Comparison of ENCODE assay signal across 8 cellular contexts in the genomic region with DNA sequence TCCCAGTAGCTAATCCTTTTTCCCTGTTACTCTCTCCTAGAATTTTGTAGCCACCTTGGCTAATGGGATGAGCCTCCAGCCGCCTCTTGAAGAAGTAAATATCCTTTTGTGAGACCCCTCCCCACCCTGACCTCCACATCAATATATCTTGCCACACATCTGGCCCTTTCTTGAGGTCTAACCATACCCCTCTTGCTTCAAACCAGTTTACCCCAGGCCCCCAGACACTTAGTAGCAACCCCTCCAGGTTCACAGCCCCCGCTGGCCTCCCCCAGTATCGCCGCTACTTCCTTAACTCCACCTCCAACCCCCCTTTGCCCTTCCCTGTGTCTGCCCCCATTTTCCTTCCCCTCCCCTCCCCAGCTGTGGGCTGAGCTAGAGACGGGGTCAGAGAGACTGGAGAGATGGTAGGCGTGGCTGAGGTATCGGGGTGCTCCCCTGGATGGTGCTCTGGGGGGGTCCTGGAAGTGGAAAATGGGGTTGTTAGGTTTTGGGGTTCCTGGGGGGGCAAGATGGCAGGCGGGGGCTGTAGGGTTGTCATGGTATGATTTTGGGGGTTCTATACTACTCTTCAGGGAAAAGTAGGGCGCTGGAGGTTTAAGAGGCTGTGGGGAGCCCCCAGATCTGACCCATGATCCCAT. TPM values are rescaled to one million over a fixed set of nuclear protein-coding genes. Genes with fewer than 3 reads are reported as not detected.
A peak's percentile ranks its signal among the peaks of the same experiment; 100 is the strongest.
DNase-seq lines count a peak whose midpoint lies in the region; FAIRE-seq and TF ChIP-seq lines count a peak whose summit lies in the region.

No MANE protein-coding gene starts in this region.

- peaks cover 38% of the 10 kb centered on the region for H3F3A ChIP-seq in MM.1S (ENCODE audit: insufficient read depth, low read length)

- TF ChIP-seq CTCF in MM.1S (IDR thresholded peaks at IDR 0.05; ENCODE audit: low read length) (no peak), coronary artery (IDR thresholded peaks at IDR 0.05) (no peak), neutrophil (IDR thresholded peaks at IDR 0.05) (no peak)

- H3K36me3 Mint-ChIP-seq in CD4-positive, alpha-beta memory T cell = peaks cover 21 to 36% of the 10 kb centered on the region in 2 donors

- peaks cover 20% of the 10 kb centered on the region for H3K36me3 ChIP-seq in CD4-positive, alpha-beta memory T cell (ENCODE audit: insufficient read depth, low read length)
- H3K36me3 ChIP-seq in MM.1S (replicated peaks; ENCODE audit: insufficient read depth, low read length) (peaks cover 6% of the 10 kb centered on the region), neutrophil (peaks cover 11% of the 10 kb centered on the region)

- H3K9me2 ChIP-seq in MM.1S (replicated peaks; ENCODE audit: insufficient read depth, low read length) = no peaks in the 10 kb centered on the region

- peak overlapping the region in 4 of 8 donors; percentile 17 to 43 (median 34) for H3K4me3 Mint-ChIP-seq in CD4-positive, alpha-beta memory T cell

- H3K9me3 ChIP-seq in CD4-positive, alpha-beta memory T cell (ENCODE audit: control insufficient read depth in 1 of 2, low read length in 2 of 2) = no peaks in the 10 kb centered on the region
- no peaks in the 10 kb centered on the region for H3K9me3 ChIP-seq in MM.1S (replicated peaks; ENCODE audit: insufficient read depth, low read length)
- no peaks in the 10 kb centered on the region for H3K9me3 ChIP-seq in neutrophil

- H3K9me3 Mint-ChIP-seq in CD4-positive, alpha-beta memory T cell = no peaks in the 10 kb centered on the region

- POLR2A ChIA-PET in CD4-positive, alpha-beta memory T cell (lab: Charles Lee; ENCODE audit: partially characterized antibody) = interaction anchor here (0.6 to 6.7 kb wide), 8 partner anchors 8 to 623 kb away, joined by 3 to 125 read pairs (median 4); a partner anchor contains a TSS

- DNase-seq in CD4-positive, alpha-beta memory T cell = no peak
- DNase-seq in MM.1S (no peak), coronary artery (ENCODE audit: low spot score) (no peak), GM03348 (ENCODE audit: low spot score) (no peak), RCC 7860 (ENCODE audit: low spot score) (no peak), HuH-7.5 (ENCODE audit: low spot score) (no peak)
- no peak for DNase-seq in stimulated activated CD4-positive, alpha-beta T cell treated with anti-CD3 and anti-CD28 coated beads, Interleukin-2, amount 100 ng/mL, for 48 hours

- peak overlapping the region; percentile 73; the same call in 1 of the 2 replicates for H3K4me2 ChIP-seq in MM.1S (ENCODE audit: low read depth, low read length)

- H3K9ac ChIP-seq in MM.1S (ENCODE audit: low read length) = peak overlapping the region; percentile 18; the same call in 1 of the 2 replicates

- H3K4me1 Mint-ChIP-seq in CD4-positive, alpha-beta memory T cell = peaks cover 16 to 52% (median 29%) of the 10 kb centered on the region in 4 donors

- no peak overlapping the region for H3K4me3 ChIP-seq in CD4-positive, alpha-beta memory T cell (ENCODE audit: low read length in 2 of 2)
- H3K4me3 ChIP-seq in MM.1S (ENCODE audit: low read length) (no peak overlapping the region; the same call in 1 of the 2 replicates), coronary artery (peak overlapping the region; percentile 49), neutrophil (ENCODE audit: low read depth in 1 of 2, low read length in 1 of 2) (peak overlapping the region; percentile 58 to 63)

- H3K27ac ChIP-seq in CD4-positive, alpha-beta memory T cell (ENCODE audit: low read depth, low read length) = peak overlapping the region; percentile 44
- H3K27ac ChIP-seq in MM.1S (ENCODE audit: low read length) = no peak overlapping the region
- H3K27ac ChIP-seq in coronary artery = peak overlapping the region; percentile 29 to 74
- H3K27ac ChIP-seq in neutrophil = no peak overlapping the region

- peaks cover 9% of the 10 kb centered on the region; the same call in 1 of the 2 replicates for H4K20me1 ChIP-seq in MM.1S (ENCODE audit: insufficient read depth, low read length)

- H3K27ac Mint-ChIP-seq in CD4-positive, alpha-beta memory T cell = peak overlapping the region; percentile 57 to 86 (median 70)

- H3K4me1 ChIP-seq in CD4-positive, alpha-beta memory T cell (ENCODE audit: insufficient read depth, low read length) = peaks cover 42% of the 10 kb centered on the region
- peaks cover 16% of the 10 kb centered on the region for H3K4me1 ChIP-seq in MM.1S (ENCODE audit: low read length)
- H3K4me1 ChIP-seq in neutrophil (ENCODE audit: control insufficient read depth in 1 of 2, insufficient read depth in 1 of 2, low read depth in 1 of 2, low read length in 1 of 2) = peaks cover 26 to 33% of the 10 kb centered on the region in 2 experiments

- no peak for FAIRE-seq in RCC 7860 (lab: Jason Lieb, UNC)

- no peaks in the 10 kb centered on the region for H3K27me3 Mint-ChIP-seq in CD4-positive, alpha-beta memory T cell

- CTCF ChIA-PET in CD4-positive, alpha-beta memory T cell (lab: Charles Lee; ENCODE audit: partially characterized antibody) = interaction anchor here (0.7 to 2.2 kb wide), 7 partner anchors 38 to 660 kb away, joined by 3 to 8 read pairs (median 5); a partner anchor contains a TSS

- intact Hi-C loops in CD4-positive, alpha-beta memory T cell (cut with micrococcal nuclease) = loop anchor here (1.0 to 5.0 kb wide), 6 partner anchors 174 to 303 kb away; a partner anchor contains a TSS

- H2AFZ ChIP-seq in MM.1S (ENCODE audit: low read length) = no peak overlapping the region

- H3K79me2 ChIP-seq in MM.1S (ENCODE audit: low read length) = peaks cover 59% of the 10 kb centered on the region

- H3K27me3 ChIP-seq in CD4-positive, alpha-beta memory T cell (ENCODE audit: insufficient read depth, low read length) = no peaks in the 10 kb centered on the region
- no peaks in the 10 kb centered on the region for H3K27me3 ChIP-seq in MM.1S (replicated peaks; ENCODE audit: insufficient read depth, low read length)
- no peaks in the 10 kb centered on the region for H3K27me3 ChIP-seq in neutrophil

RNA-seq across cellular contexts. Expression of a gene that starts 2.9 kb away (rescaled TPM):
- total RNA-seq in CD4-positive, alpha-beta memory T cell = 10 to 100 TPM; 76.6 to 92.9 TPM
- polyA plus RNA-seq in CD4-positive, alpha-beta memory T cell = 100 to 1,000 TPM; 140 to 213 TPM

RNA-seq across cellular contexts. Expression of a gene that starts 9.4 kb away (rescaled TPM):
- 1 to 10 TPM; 4.0 to 4.4 TPM for total RNA-seq in CD4-positive, alpha-beta memory T cell
- polyA plus RNA-seq in CD4-positive, alpha-beta memory T cell = under 1 TPM in 1 of 2 donors, not detected in 1; 0.24 TPM

RNA-seq across cellular contexts. Expression of a gene that starts 11.0 kb away (rescaled TPM):
- total RNA-seq in CD4-positive, alpha-beta memory T cell = 1 to 10 TPM in 1 of 2 experiments, under 1 TPM in 1; 0.64 to 1.5 TPM
- polyA plus RNA-seq in CD4-positive, alpha-beta memory T cell = under 1 TPM; 0.24 to 0.57 TPM

RNA-seq across cellular contexts. Expression of a gene that starts 14.2 kb away (rescaled TPM):
- 10 to 100 TPM; 21.9 to 22.1 TPM for total RNA-seq in CD4-positive, alpha-beta memory T cell
- 10 to 100 TPM; 16.3 to 17.2 TPM for polyA plus RNA-seq in CD4-positive, alpha-beta memory T cell

RNA-seq across cellular contexts. Expression of a gene that starts 14.3 kb away (rescaled TPM):
- 100 to 1,000 TPM; 366 to 386 TPM for total RNA-seq in CD4-positive, alpha-beta memory T cell
- polyA plus RNA-seq in CD4-positive, alpha-beta memory T cell = 10 to 100 TPM; 64.1 to 72.8 TPM

Comparison
In these comparisons a context has a peak if more than half of its experiments do, and no peak if none do; other contexts are left out.
1. H3K27ac ChIP-seq: peak in CD4-positive, alpha-beta memory T cell (single experiment) and coronary artery (2 of 2); none in MM.1S (single experiment) and neutrophil (single experiment).
2. H3K4me3 ChIP-seq: peak in coronary artery (single experiment) and neutrophil (2 of 2); none in CD4-positive, alpha-beta memory T cell (0 of 2) and MM.1S (single experiment).